ENCODE assay signal across 14 cellular contexts in the genomic region with DNA sequence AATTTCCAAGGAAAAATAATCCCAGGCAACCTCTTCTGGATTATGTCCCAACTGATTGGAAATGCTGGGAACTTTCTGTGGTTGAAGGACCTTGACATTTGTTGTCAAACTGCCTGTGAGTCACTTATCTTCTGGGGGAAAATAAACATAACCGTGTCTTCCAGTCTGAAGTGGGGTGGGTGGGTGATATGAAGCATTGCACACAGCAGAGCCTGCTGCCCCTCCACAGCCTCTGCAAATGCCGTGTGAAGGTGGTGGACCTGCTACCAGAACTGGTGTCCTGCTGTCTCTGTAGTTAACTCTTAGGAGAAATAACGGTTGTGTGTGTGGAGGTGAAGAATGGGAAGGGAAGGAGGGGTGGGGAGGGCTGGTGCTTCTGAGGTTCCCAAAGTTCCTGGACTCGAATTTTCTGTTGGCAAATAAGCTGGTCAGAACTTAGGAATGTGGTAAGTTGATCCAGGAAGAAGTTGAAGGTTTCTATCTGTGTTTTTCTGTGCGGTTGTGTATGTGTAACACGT. TPM values are rescaled to one million over a fixed set of nuclear protein-coding genes. Genes with fewer than 3 reads are reported as not detected.
DNase-seq lines count a peak whose midpoint lies in the region; ATAC-seq and TF ChIP-seq lines count a peak whose summit lies in the region.
"Had no signal": no experiment of that assay in that cellular context is flagged by ENCODE, and none has a peak within 500 bp of the region (broad histone marks: within the 10 kb centered on the region; RNA-seq: fewer than 3 reads in every experiment).

No MANE protein-coding gene starts in this region.

- DNase-seq in HT1080 (ENCODE audit: low read depth) (peak; percentile 75), amniotic stem cell (lab: John Stamatoyannopoulos, UW) (peak; percentile 62), hepatocyte (ENCODE audit: low spot score) (peak; percentile 16), Right ventricle myocardium superior (no peak)
- no peak for DNase-seq in activated naive CD4-positive, alpha-beta T cell treated with Interleukin-2 at 50 U/mL for 16 hours
- DNase-seq: activated CD4-positive, alpha-beta T cell treated with anti-CD3 and anti-CD28 coated beads for 36 hours; activated gamma-delta T cell; colonic mucosa; DMS153; heart right ventricle; stimulated activated CD4-positive, alpha-beta T cell treated with anti-CD3 and anti-CD28 coated beads, Interleukin-2, amount 100 ng/mL, for 48 hours had no signal

- WGBS in hepatocyte (ENCODE audit: low lambda C conversion rate, missing lambda C conversion rate) = 46% methylated on average over 6 of the region's 6 CpGs
- 84% methylated on average over 6 of the region's 6 CpGs for WGBS in thymus

- peaks cover 15% of the 10 kb centered on the region for H4K20me1 ChIP-seq in hepatocyte (ENCODE audit: insufficient read depth, poor library complexity, severe bottlenecking)

- intact Hi-C loops in Right ventricle myocardium superior (cut with DNase I) = no loop called here

- no peak overlapping the region for H2AFZ ChIP-seq in hepatocyte

- H3K79me2 ChIP-seq in hepatocyte = peaks cover 90% of the 10 kb centered on the region

- H3K9me3 ChIP-seq in hepatocyte (ENCODE audit: low read depth) (no peaks in the 10 kb centered on the region), thymus (ENCODE audit: control insufficient read depth) (no peaks in the 10 kb centered on the region)
- H3K9me3 ChIP-seq: colonic mucosa, heart right ventricle had no signal

- H3K27ac ChIP-seq in hepatocyte (peak overlapping the region; percentile 49), thymus (ENCODE audit: low read depth) (peak overlapping the region; percentile 56)
- H3K27ac ChIP-seq: colonic mucosa, heart right ventricle, SK-N-MC had no signal

- H3K4me1 ChIP-seq in hepatocyte (ENCODE audit: insufficient read depth) = peaks cover 23% of the 10 kb centered on the region
- peaks cover 49% of the 10 kb centered on the region for H3K4me1 ChIP-seq in thymus (ENCODE audit: control insufficient read depth, insufficient read depth, low read length)

- no peaks in the 10 kb centered on the region for H3K36me3 ChIP-seq in hepatocyte (replicated peaks; ENCODE audit: insufficient read depth, low read depth)
- peaks cover 13% of the 10 kb centered on the region for H3K36me3 ChIP-seq in thymus (ENCODE audit: control insufficient read depth, insufficient read depth)
- H3K36me3 ChIP-seq: colonic mucosa had no signal

- ATAC-seq in Right ventricle myocardium superior (ENCODE audit: poor library complexity) (no peak), GM18502 (IDR thresholded peaks at IDR 0.05; ENCODE audit: poor library complexity, unreplicated experiment) (no peak)
- ATAC-seq: activated CD4-positive, alpha-beta T cell treated with anti-CD3 and anti-CD28 coated beads for 36 hours; heart right ventricle had no signal

- H3K9me2 ChIP-seq in hepatocyte (replicated peaks; ENCODE audit: insufficient read depth) = no peaks in the 10 kb centered on the region

- H3K4me2 ChIP-seq in hepatocyte = peak overlapping the region; percentile 46

- H3K4me3 ChIP-seq in hepatocyte = no peak overlapping the region
- no peak overlapping the region for H3K4me3 ChIP-seq in thymus (ENCODE audit: low read length)
- H3K4me3 ChIP-seq: colonic mucosa, heart right ventricle, SK-N-MC had no signal

- no peak for TF ChIP-seq CTCF in hepatocyte (IDR thresholded peaks at IDR 0.05; ENCODE audit: poor library complexity)

- no peaks in the 10 kb centered on the region for H3K27me3 ChIP-seq in hepatocyte
- H3K27me3 ChIP-seq in thymus (ENCODE audit: control insufficient read depth, insufficient read depth) = no peaks in the 10 kb centered on the region
- H3K27me3 ChIP-seq: colonic mucosa, heart right ventricle had no signal

RNA-seq across cellular contexts. Expression of a gene that starts 23.2 kb away (rescaled TPM):
- total RNA-seq in HT1080 (2014; rRNA removed; shearing (Covaris generic)) = 58.9 and 67.0 TPM in 2 replicates
- polyA plus RNA-seq in HT1080 (2015; cell fraction: cytosol; rRNA removed) = 200 and 219 TPM in 2 replicates
- polyA plus RNA-seq in HT1080 (2015; cell fraction: nucleus; rRNA removed) = 287 and 307 TPM in 2 replicates
- 77.9 and 96.7 TPM in 2 replicates for total RNA-seq in hepatocyte
- polyA plus RNA-seq in hepatocyte = 131 and 143 TPM in 2 replicates
- polyA plus RNA-seq in thymus = 33.9 TPM
- total RNA-seq in Right ventricle myocardium superior = 21.2 TPM

Comparison
In these comparisons a context has a peak if more than half of its experiments do, and no peak if none do; other contexts are left out.
1. DNase-seq: peak in HT1080 (single experiment), amniotic stem cell (single experiment) and hepatocyte (single experiment); none in Right ventricle myocardium superior (single experiment) and activated naive CD4-positive, alpha-beta T cell treated with Interleukin-2 at 50 U/mL for 16 hours (single experiment).